1 cellular context compared by ENCODE assay signal in genomic region chr21:41958886-41959563, GRCh38.
TF ChIP-seq lines count a peak whose summit lies in the region.

No MANE protein-coding gene starts in this region.

TF ChIP-seq in HepG2, 621 proteins besides CTCF, POLR2A, EP300 and RAD21:
- TF ChIP-seq NFE2L2 (IDR thresholded peaks at IDR 0.05; ENCODE audit: low read length) (0 out of 2 replicates have a peak, but pooled peaks have one; percentile 7), TRIM22 (IDR thresholded peaks at IDR 0.05) (no peak), STAG1 (CRISPR knock-in tag; IDR thresholded peaks at IDR 0.05) (no peak), TAF1 (CRISPR knock-in tag; IDR thresholded peaks at IDR 0.05) (0 out of 2 replicates have a peak, but pooled peaks have one; percentile 16), ZNF784 (CRISPR knock-in tag; IDR thresholded peaks at IDR 0.05; ENCODE audit: borderline replicate concordance) (peak; percentile 8; the same call in 1 of the 2 replicates), HNRNPL (IDR thresholded peaks at IDR 0.05; ENCODE audit: low read depth, low read length) (peak; percentile 69; the same call in 1 of the 2 replicates), NR2F6 (IDR thresholded peaks at IDR 0.05) (peak; percentile 55), NR2F6 (CRISPR knock-in tag; IDR thresholded peaks at IDR 0.05) (no peak)
